26 cellular contexts compared by ENCODE assay signal in the genomic region with DNA sequence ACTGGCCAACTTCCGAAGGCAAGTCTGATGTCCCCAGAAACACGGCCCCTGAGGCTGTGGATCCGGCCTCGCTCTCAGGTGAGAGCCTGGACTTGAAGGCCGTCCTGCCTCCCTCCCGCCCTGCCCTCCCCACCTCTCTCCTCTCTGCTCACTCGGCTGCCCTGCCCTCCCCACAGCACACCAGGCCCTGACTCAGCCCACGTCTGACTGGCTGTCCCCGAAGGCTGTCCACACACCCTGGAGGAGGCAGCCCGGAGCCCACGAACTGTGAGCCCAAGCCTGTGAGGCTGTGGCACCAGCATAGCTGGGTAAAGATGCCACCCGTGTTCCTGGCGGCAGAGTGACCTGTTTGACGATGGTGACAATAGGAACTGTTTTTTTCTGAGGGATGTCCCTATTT. TPM values are rescaled to one million over a fixed set of nuclear protein-coding genes. Genes with fewer than 3 reads are reported as not detected.
"Had no signal": no experiment of that assay in that cellular context is flagged by ENCODE, and none has a peak within 500 bp of the region (broad histone marks: within the 10 kb centered on the region; RNA-seq: fewer than 3 reads in every experiment).

No MANE protein-coding gene starts in this region.

- H3K27ac ChIP-seq: PC-9, Peyer's patch, SJCRH30 had no signal

- FAIRE-seq: HepG2 had no signal

- H3K36me3 ChIP-seq: MG63, SJCRH30 had no signal

- H3K27ac Mint-ChIP-seq: T-helper 17 cell had no signal

- H3K4me1 ChIP-seq: Peyer's patch had no signal

- ATAC-seq: HepG2, SK-N-SH treated with all-trans-retinoic acid at 6 μM for 48 hours, T-helper 17 cell had no signal

- DNase-seq: IMR-90, Karpas-422, KG1, MG63, NCI-H1092 treated with DMSO at 0.1 percent for 48 hours, NCI-H1417, NCI-H1436 treated with DMSO at 0.1 percent for 48 hours, NCI-H1694, NCI-H1930, NCI-H2081, NCI-H2107, NCI-H2227 treated with DMSO at 0.1 percent for 48 hours, NCI-H510A, NCI-H524 treated with DMSO at 0.1 percent for 48 hours, NCI-H69, NCI-H774, PC-9, Peyer's patch, RPMI8226, SHP77 treated with DMSO at 0.1 percent for 48 hours, SJCRH30, T-helper 1 cell, T-helper 17 cell had no signal

- H3K4me3 Mint-ChIP-seq: T-helper 17 cell had no signal

- H3K9me3 ChIP-seq: MG63, Peyer's patch, SJCRH30 had no signal

- H3K27me3 ChIP-seq: MG63, Peyer's patch had no signal

- H3K4me3 ChIP-seq: MG63, PC-9, Peyer's patch, SJCRH30 had no signal

RNA-seq across cellular contexts. Expression of gene GATA5, which starts 16.3 kb away (rescaled TPM):
- total RNA-seq: IMR-90, OCI-LY7, SJCRH30, T-helper 17 cell had no signal

RNA-seq across cellular contexts. Expression of gene RBBP8NL, which starts 32.1 kb away (rescaled TPM):
- total RNA-seq: IMR-90, OCI-LY7, SJCRH30, T-helper 17 cell had no signal
